In the genomic region with DNA sequence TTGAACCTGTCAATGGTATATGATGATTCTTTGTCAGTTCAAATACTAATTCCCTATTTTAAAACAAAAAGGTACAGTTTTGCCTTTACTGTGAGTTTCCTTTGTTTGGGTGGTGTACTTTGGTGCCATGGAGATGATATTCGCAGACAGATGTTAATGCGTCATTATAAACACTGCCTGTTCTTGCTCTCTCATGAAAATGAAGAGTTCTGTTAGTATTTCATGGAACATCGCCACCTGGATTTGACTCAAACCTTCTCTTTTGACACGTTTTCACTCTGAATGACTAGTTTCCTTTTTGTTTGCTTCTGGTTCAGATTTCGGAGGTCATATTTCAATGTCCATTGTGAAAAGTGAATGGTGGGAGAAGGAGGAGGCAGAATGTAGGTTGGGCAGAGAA, we compare ENCODE assay signal across 18 cellular contexts. TPM values are rescaled to one million over a fixed set of nuclear protein-coding genes. Genes with fewer than 3 reads are reported as not detected.
DNase-seq lines count a peak whose midpoint lies in the region; ATAC-seq and TF ChIP-seq lines count a peak whose summit lies in the region.
"Had no signal": no experiment of that assay in that cellular context is flagged by ENCODE, and none has a peak within 500 bp of the region (broad histone marks: within the 10 kb centered on the region; RNA-seq: fewer than 3 reads in every experiment).

No MANE protein-coding gene starts in this region.

- H3K27ac ChIP-seq in IMR-90 (ENCODE audit: insufficient read depth, low read length) (no peak overlapping the region), RWPE1 (no peak overlapping the region), sigmoid colon (peak overlapping the region; percentile 23 to 74 (median 52))
- H3K27ac ChIP-seq: right lobe of liver, stomach had no signal

- H3K23ac ChIP-seq in IMR-90 (ENCODE audit: low read depth, low read length): no peak overlapping the region

- no peak overlapping the region for H3K4ac ChIP-seq in IMR-90 (ENCODE audit: low read depth, low read length)

- CTCF ChIA-PET in IMR-90 (lab: Yijun Ruan, JAX) (no interaction called here), RWPE1 (lab: Yijun Ruan, JAX) (no interaction called here), HEK293T (lab: Yijun Ruan, JAX) (no interaction called here)

- H2BK15ac ChIP-seq in IMR-90 (ENCODE audit: low read depth, low read length): no peak overlapping the region

- no peaks in the 10 kb centered on the region; the same call in 1 of the 2 replicates for H3K9me1 ChIP-seq in IMR-90 (ENCODE audit: insufficient read depth, low read length)

- H2AK5ac ChIP-seq in IMR-90 (ENCODE audit: low read depth, low read length): no peak overlapping the region

- no peak for TF ChIP-seq RAD21 in IMR-90 (IDR thresholded peaks at IDR 0.05; ENCODE audit: low read length)

- no peak overlapping the region for H2AFZ ChIP-seq in IMR-90 (replicated peaks; ENCODE audit: low read length, poor library complexity)

- H3K27me3 ChIP-seq in IMR-90 (ENCODE audit: control insufficient read depth, insufficient read depth, low read length): no peaks in the 10 kb centered on the region
- no peaks in the 10 kb centered on the region for H3K27me3 ChIP-seq in sigmoid colon
- H3K27me3 ChIP-seq: right lobe of liver, stomach had no signal

- H3K4me1 ChIP-seq in IMR-90 (ENCODE audit: control insufficient read depth, insufficient read depth, low read length) (no peaks in the 10 kb centered on the region), sigmoid colon (peaks cover 0 to 19% (median 16%) of the 10 kb centered on the region in 4 donors)
- H3K4me1 ChIP-seq: stomach had no signal

- no TSS peak for BruUV-seq in IMR-90 (replicated peaks; lab: Mats Ljungman, UMichigan)

- H3K9ac ChIP-seq in IMR-90 (ENCODE audit: low read depth, low read length): no peak overlapping the region

- H3K79me1 ChIP-seq in IMR-90 (ENCODE audit: low read depth in 1 of 2, low read length in 2 of 2): no peaks in the 10 kb centered on the region

- POLR2A ChIA-PET in IMR-90 (lab: Charles Lee; ENCODE audit: unreplicated experiment): no interaction called here
- POLR2A ChIA-PET in RWPE1 (lab: Yijun Ruan, JAX; ENCODE audit: low non-redundant PET): no interaction called here
- POLR2A ChIA-PET in HEK293T (lab: Yijun Ruan, JAX): no interaction called here

- H4K91ac ChIP-seq in IMR-90 (ENCODE audit: insufficient read depth, low read depth, low read length): no peak overlapping the region

- no peaks in the 10 kb centered on the region for H4K20me1 ChIP-seq in IMR-90 (ENCODE audit: insufficient read depth, low read length)

- H4K5ac ChIP-seq in IMR-90 (ENCODE audit: low read depth, low read length): no peak overlapping the region

- intact Hi-C loops in IMR-90 (cut with micrococcal nuclease): loop anchor here (10.0 kb wide), 1 partner anchor 504 kb away; no protein-coding TSS in a partner anchor
- intact Hi-C loops in sigmoid colon (cut with DNase I): loop anchor here (10.0 kb wide), 1 partner anchor 334 kb away; no protein-coding TSS in a partner anchor

- H2BK20ac ChIP-seq in IMR-90 (ENCODE audit: low read depth, low read length): no peak overlapping the region

- no peak overlapping the region for H2AK9ac ChIP-seq in IMR-90 (replicated peaks; ENCODE audit: low read depth, low read length, poor library complexity)

- DNase-seq in IMR-90 (peak; percentile 61), RWPE1 (ENCODE audit: low spot score) (peak; percentile 8), fibroblast of the aortic adventitia (ENCODE audit: low read depth) (peak; percentile 52), sigmoid colon (no peak), NAMALWA (ENCODE audit: low spot score) (no peak), HEK293T (ENCODE audit: extremely low spot score) (no peak)
- DNase-seq: activated CD4-positive, alpha-beta T cell treated with anti-CD3 and anti-CD28 coated beads for 48 hours; CD4-positive, alpha-beta T cell; GOT3; Kasumi-1; left cardiac atrium; naive thymus-derived CD8-positive, alpha-beta T cell; NCI-H2107; right lobe of liver; stomach; T-helper 1 cell had no signal

- no peak overlapping the region for H4K8ac ChIP-seq in IMR-90 (ENCODE audit: low read depth in 2 of 2, low read length in 2 of 2)

- H3K36me3 ChIP-seq in IMR-90 (ENCODE audit: control insufficient read depth, insufficient read depth, low read length) (no peaks in the 10 kb centered on the region), sigmoid colon (no peaks in the 10 kb centered on the region)
- H3K36me3 ChIP-seq: right lobe of liver, stomach had no signal

- no peak overlapping the region for H3K4me2 ChIP-seq in IMR-90 (ENCODE audit: low read depth, low read length)

- dilution Hi-C loops in IMR-90 (cut with HindIII; ENCODE audit: low sequenced_read_pairs, unreplicated experiment): no loop called here

- no peak for ATAC-seq in IMR-90 (ENCODE audit: low read depth)
- ATAC-seq in HG03354 (IDR thresholded peaks at IDR 0.05; ENCODE audit: poor library complexity, severe bottlenecking, unreplicated experiment): no peak
- ATAC-seq: naive thymus-derived CD8-positive, alpha-beta T cell; right lobe of liver had no signal

- H2BK5ac ChIP-seq in IMR-90 (ENCODE audit: low read depth, low read length, poor library complexity, severe bottlenecking): no peak overlapping the region

- H3K18ac ChIP-seq in IMR-90 (ENCODE audit: low read depth, low read length): no peak overlapping the region

- H3K14ac ChIP-seq in IMR-90 (replicated peaks; ENCODE audit: low read depth, low read length): no peak overlapping the region

- H3K4me3 ChIP-seq in IMR-90 (ENCODE audit: insufficient read depth, low read depth, low read length): no peak overlapping the region
- no peak overlapping the region for H3K4me3 ChIP-seq in fibroblast of the aortic adventitia (ENCODE audit: low read depth, low read length)
- H3K4me3 ChIP-seq in sigmoid colon: no peak overlapping the region
- H3K4me3 ChIP-seq: right lobe of liver, stomach had no signal

- in situ Hi-C loops in IMR-90 (cut with MboI; ENCODE audit: low sequenced_read_pairs): loop anchor here (25.0 kb wide), 2 partner anchors 802 to 1002 kb away; a partner anchor contains a TSS

- no peak overlapping the region for H2BK120ac ChIP-seq in IMR-90 (ENCODE audit: low read depth, low read length)

- peak in 3 of 4 donors; percentile 13 to 76 (median 27) for TF ChIP-seq EP300 in sigmoid colon (IDR thresholded peaks at IDR 0.05)

- no peak overlapping the region for H3K56ac ChIP-seq in IMR-90 (ENCODE audit: extremely low read depth, insufficient read depth, low read length)

- no peaks in the 10 kb centered on the region for H3K9me3 ChIP-seq in IMR-90 (ENCODE audit: control insufficient read depth, insufficient read depth, low read length)
- no peaks in the 10 kb centered on the region for H3K9me3 ChIP-seq in sigmoid colon
- H3K9me3 ChIP-seq: right lobe of liver, stomach had no signal

- TF ChIP-seq CTCF in IMR-90 (conservative IDR thresholded peaks at IDR 0.05; ENCODE audit: low read depth, low read length): no peak
- TF ChIP-seq CTCF in RWPE1 (conservative IDR thresholded peaks at IDR 0.05; ENCODE audit: low read depth): no peak
- no peak for TF ChIP-seq CTCF in fibroblast of the aortic adventitia (IDR thresholded peaks at IDR 0.05; ENCODE audit: insufficient read depth, low read length)
- TF ChIP-seq CTCF in sigmoid colon (IDR thresholded peaks at IDR 0.05): no peak

- TF ChIP-seq POLR2A in IMR-90 (IDR thresholded peaks at IDR 0.05; ENCODE audit: low read depth, low read length) (no peak), sigmoid colon (IDR thresholded peaks at IDR 0.05) (no peak)

- no CpG with 5 or more reads among the region's 5 CpGs for WGBS in IMR-90 (ENCODE audit: extremely low coverage in 2 of 2, insufficient read length in 1 of 2), 2 experiments
- 63 to 66% methylated on average over 5 of the region's 5 CpGs for WGBS in sigmoid colon, 2 donors

TF ChIP-seq in IMR-90, 13 proteins besides CTCF, POLR2A, EP300 and RAD21 (continues in another document):
- TF ChIP-seq MXI1 (IDR thresholded peaks at IDR 0.05; ENCODE audit: borderline replicate concordance, low read depth, low read length) (no peak), MAZ (IDR thresholded peaks at IDR 0.05; ENCODE audit: borderline replicate concordance, low read depth, low read length) (no peak), RFX5 (IDR thresholded peaks at IDR 0.05; ENCODE audit: low read depth, low read length) (no peak), CHD1 (IDR thresholded peaks at IDR 0.05; ENCODE audit: low read depth, low read length) (no peak), CEBPB (IDR thresholded peaks at IDR 0.05; ENCODE audit: low read depth, low read length) (no peak)

TF ChIP-seq in HEK293T, 16 proteins besides CTCF, POLR2A, EP300 and RAD21:
- TF ChIP-seq FOXK2 (IDR thresholded peaks at IDR 0.05): no peak
- TF ChIP-seq SUZ12 (IDR thresholded peaks at IDR 0.05): no peak
- no peak for TF ChIP-seq L3MBTL2 (conservative IDR thresholded peaks at IDR 0.05)
- TF ChIP-seq TARDBP (IDR thresholded peaks at IDR 0.05): no peak
- TF ChIP-seq ARNT (IDR thresholded peaks at IDR 0.05): no peak
- TF ChIP-seq, protein P1, sequence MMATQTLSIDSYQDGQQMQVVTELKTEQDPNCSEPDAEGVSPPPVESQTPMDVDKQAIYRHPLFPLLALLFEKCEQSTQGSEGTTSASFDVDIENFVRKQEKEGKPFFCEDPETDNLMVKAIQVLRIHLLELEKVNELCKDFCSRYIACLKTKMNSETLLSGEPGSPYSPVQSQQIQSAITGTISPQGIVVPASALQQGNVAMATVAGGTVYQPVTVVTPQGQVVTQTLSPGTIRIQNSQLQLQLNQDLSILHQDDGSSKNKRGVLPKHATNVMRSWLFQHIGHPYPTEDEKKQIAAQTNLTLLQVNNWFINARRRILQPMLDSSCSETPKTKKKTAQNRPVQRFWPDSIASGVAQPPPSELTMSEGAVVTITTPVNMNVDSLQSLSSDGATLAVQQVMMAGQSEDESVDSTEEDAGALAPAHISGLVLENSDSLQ (IDR thresholded peaks at IDR 0.05): no peak
- no peak for TF ChIP-seq CTBP1 (IDR thresholded peaks at IDR 0.05; ENCODE audit: borderline replicate concordance)
- TF ChIP-seq ZNF384 (IDR thresholded peaks at IDR 0.05): no peak

RNA-seq across cellular contexts. Expression of a gene that starts 6.9 kb away (rescaled TPM):
- total RNA-seq in IMR-90 (2012; rRNA removed): 2.9 and 3.6 TPM in 2 replicates
- polyA plus RNA-seq in IMR-90 (2012; rRNA removed): 3.4 and 3.9 TPM in 2 replicates
- 1.7 and 2.1 TPM in 2 replicates for polyA plus RNA-seq in IMR-90 (2012; cell fraction: cytosol; rRNA removed)
- polyA plus RNA-seq in IMR-90 (2012; cell fraction: nucleus; rRNA removed; ENCODE audit: low replicate concordance): 0.48 and 3.7 TPM in 2 replicates
- total RNA-seq in fibroblast of the aortic adventitia (ENCODE audit: low replicate concordance): 12.5 and 17.4 TPM in 2 replicates
- total RNA-seq in sigmoid colon: 10 to 100 TPM; 26.0 to 41.4 (median 28.9) TPM
- polyA plus RNA-seq in sigmoid colon: 1 to 10 TPM; 2.1 to 7.6 (median 5.4) TPM

RNA-seq across cellular contexts. Expression of a gene that starts 57.0 kb away (rescaled TPM):
- total RNA-seq in IMR-90 (2012; rRNA removed): 0.18 and 0.28 TPM in 2 replicates
- 0.09 and 0.19 TPM in 2 replicates for polyA plus RNA-seq in IMR-90 (2012; rRNA removed)
- polyA plus RNA-seq in IMR-90 (2012; cell fraction: cytosol; rRNA removed): 0.02 TPM in 1 of 2 replicates, not detected in the other
- polyA plus RNA-seq in IMR-90 (2012; cell fraction: nucleus; rRNA removed; ENCODE audit: low replicate concordance): 0.03 and 0.46 TPM in 2 replicates
- total RNA-seq in fibroblast of the aortic adventitia (ENCODE audit: low replicate concordance): 1.5 and 1.8 TPM in 2 replicates
- under 1 TPM in 2 of 4 donors, not detected in 2; 0.36 to 0.49 TPM for total RNA-seq in sigmoid colon
- 1 to 10 TPM in 1 of 3 donors, not detected in 2; 5.4 TPM for polyA plus RNA-seq in sigmoid colon
- total RNA-seq: CD4-positive, alpha-beta T cell; left cardiac atrium; naive thymus-derived CD8-positive, alpha-beta T cell; OCI-LY7 had no signal
- polyA plus RNA-seq: naive thymus-derived CD8-positive, alpha-beta T cell had no signal

Comparison
In these comparisons a context has a peak if more than half of its experiments do, and no peak if none do; other contexts are left out.
1. DNase-seq: peak in IMR-90 (single experiment), RWPE1 (single experiment) and fibroblast of the aortic adventitia (single experiment); none in sigmoid colon (single experiment), NAMALWA (single experiment) and HEK293T (single experiment).
2. H3K27ac ChIP-seq: peak in sigmoid colon (4 of 4); none in IMR-90 (single experiment) and RWPE1 (single experiment).